18 cellular contexts compared by ENCODE assay signal in genomic region chr11:44285756-44286155, GRCh38. TPM values are rescaled to one million over a fixed set of nuclear protein-coding genes. Genes with fewer than 3 reads are reported as not detected.
A peak's percentile ranks its signal among the peaks of the same experiment; 100 is the strongest.
DNase-seq lines count a peak whose midpoint lies in the region; ATAC-seq and TF ChIP-seq lines count a peak whose summit lies in the region.
"Had no signal": no experiment of that assay in that cellular context is flagged by ENCODE, and none has a peak within 500 bp of the region (broad histone marks: within the 10 kb centered on the region; RNA-seq: fewer than 3 reads in every experiment).

No MANE protein-coding gene starts in this region.

- H2AFZ ChIP-seq in smooth muscle cell (ENCODE audit: low read depth): peak overlapping the region; percentile 38

- H3K36me3 Mint-ChIP-seq in HFFc6 (ENCODE audit: low read depth): no peaks in the 10 kb centered on the region
- H3K36me3 Mint-ChIP-seq in natural killer cell: no peaks in the 10 kb centered on the region

- peaks cover 4% of the 10 kb centered on the region for H3K27me3 ChIP-seq in smooth muscle cell (ENCODE audit: low read depth)
- H3K27me3 ChIP-seq: adrenal gland, brain microvascular endothelial cell, Peyer's patch, tibial artery had no signal

- H3K79me2 ChIP-seq in smooth muscle cell (ENCODE audit: low read depth): no peaks in the 10 kb centered on the region

- H3K27ac Mint-ChIP-seq in HFFc6 (peak overlapping the region; percentile 25; the same call in 1 of the 2 replicates), natural killer cell (no peak overlapping the region)

- H3K4me3 ChIP-seq in SK-N-MC (no peak overlapping the region), smooth muscle cell (no peak overlapping the region)
- H3K4me3 ChIP-seq: adrenal gland, lower lobe of right lung, Peyer's patch, prostate gland, tibial artery had no signal

- DNase-seq in HFFc6 (no peak), SK-N-MC (ENCODE audit: low read depth, low spot score) (no peak), islet precursor cell (peak; percentile 89), smooth muscle cell (lab: John Stamatoyannopoulos, UW; ENCODE audit: unreplicated experiment) (no peak), cerebellum (ENCODE audit: low spot score) (no peak), natural killer cell (no peak)
- DNase-seq: SIG-M5, tibial artery had no signal

- no peaks in the 10 kb centered on the region for H3F3A ChIP-seq in smooth muscle cell (ENCODE audit: low read depth)

- H3K4me2 ChIP-seq in smooth muscle cell: no peak overlapping the region

- peaks cover 6% of the 10 kb centered on the region for H3K4me1 ChIP-seq in smooth muscle cell (ENCODE audit: low read depth)
- H3K4me1 ChIP-seq: adrenal gland, lower lobe of right lung, Peyer's patch, prostate gland had no signal

- H3K4me1 Mint-ChIP-seq in HFFc6 (ENCODE audit: low read depth): peaks cover 35% of the 10 kb centered on the region
- peaks cover 0 to 4% of the 10 kb centered on the region in 2 donors for H3K4me1 Mint-ChIP-seq in natural killer cell

- WGBS in smooth muscle cell (ENCODE audit: low lambda C conversion rate): 5% methylated on average over 2 of the region's 2 CpGs

- ATAC-seq in HG02610 (IDR thresholded peaks at IDR 0.05; ENCODE audit: unreplicated experiment) (no peak), GM18505 (IDR thresholded peaks at IDR 0.05; ENCODE audit: unreplicated experiment) (no peak), natural killer cell (no peak)

- no peak overlapping the region for H3K9ac ChIP-seq in SK-N-MC (ENCODE audit: insufficient read length)
- H3K9ac ChIP-seq in smooth muscle cell (ENCODE audit: low read depth): no peak overlapping the region

- TF ChIP-seq POLR2A in GM18505 (IDR thresholded peaks at IDR 0.05; ENCODE audit: borderline replicate concordance, extremely low read depth, insufficient read depth, insufficient read length): no peak

- H3K9me3 Mint-ChIP-seq in HFFc6 (no peaks in the 10 kb centered on the region), natural killer cell (no peaks in the 10 kb centered on the region)

- no peak overlapping the region for H3K4me3 Mint-ChIP-seq in HFFc6
- H3K4me3 Mint-ChIP-seq in natural killer cell: no peak overlapping the region

- TF ChIP-seq CTCF in HFFc6 (IDR thresholded peaks at IDR 0.05): no peak
- no peak for TF ChIP-seq CTCF in smooth muscle cell (IDR thresholded peaks at IDR 0.05; ENCODE audit: borderline replicate concordance, insufficient read depth, poor library complexity, severe bottlenecking)
- no peak for TF ChIP-seq CTCF in natural killer cell (IDR thresholded peaks at IDR 0.05)

- intact Hi-C loops in natural killer cell (cut with micrococcal nuclease): loop anchor here (1.0 to 5.0 kb wide), 3 partner anchors 253 to 627 kb away; no protein-coding TSS in a partner anchor

- H4K20me1 ChIP-seq in smooth muscle cell (ENCODE audit: low read depth): no peaks in the 10 kb centered on the region

- H3K36me3 ChIP-seq in SK-N-MC (ENCODE audit: insufficient read depth, low read length): peaks cover 20% of the 10 kb centered on the region; the same call in 1 of the 2 replicates
- H3K36me3 ChIP-seq in smooth muscle cell (ENCODE audit: low read depth): no peaks in the 10 kb centered on the region
- H3K36me3 ChIP-seq: adrenal gland, brain microvascular endothelial cell, lower lobe of right lung, Peyer's patch, prostate gland, tibial artery had no signal

- H3K27ac ChIP-seq in SK-N-MC (peak overlapping the region; percentile 57; the same call in 1 of the 2 replicates), smooth muscle cell (ENCODE audit: low read depth) (no peak overlapping the region)
- H3K27ac ChIP-seq: adrenal gland, brain microvascular endothelial cell, lower lobe of right lung, Peyer's patch, prostate gland, tibial artery had no signal

- peaks cover 7% of the 10 kb centered on the region for H3K27me3 Mint-ChIP-seq in HFFc6 (ENCODE audit: insufficient read depth)
- H3K27me3 Mint-ChIP-seq in natural killer cell (ENCODE audit: low read depth in 2 of 2): no peaks in the 10 kb centered on the region

- H3K9me3 ChIP-seq in SK-N-MC (ENCODE audit: low read depth, low read length) (no peaks in the 10 kb centered on the region), smooth muscle cell (replicated peaks; ENCODE audit: low read depth) (no peaks in the 10 kb centered on the region)
- H3K9me3 ChIP-seq: adrenal gland, lower lobe of right lung, Peyer's patch, prostate gland, tibial artery had no signal

RNA-seq across cellular contexts. Expression of gene ALX4, which starts 24.2 kb away (rescaled TPM):
- under 1 TPM; 0.02 to 0.13 (median 0.06) TPM for total RNA-seq in HFFc6 (2021; fragmentation: NEBNext Ultra II Directional; extraction: Animal tissue kit (Norgen Biotek cat#: 25700))
- total RNA-seq in smooth muscle cell (not detected in 2 replicates), cerebellum (4.4 TPM), natural killer cell (not detected)
- polyA plus RNA-seq in smooth muscle cell: not detected in 2 replicates
- total RNA-seq: adrenal gland, chondrocyte, HT1080, lower lobe of right lung, Peyer's patch had no signal
- polyA plus RNA-seq: keratinocyte had no signal
